ENCODE assay signal across 9 cellular contexts in the genomic region with DNA sequence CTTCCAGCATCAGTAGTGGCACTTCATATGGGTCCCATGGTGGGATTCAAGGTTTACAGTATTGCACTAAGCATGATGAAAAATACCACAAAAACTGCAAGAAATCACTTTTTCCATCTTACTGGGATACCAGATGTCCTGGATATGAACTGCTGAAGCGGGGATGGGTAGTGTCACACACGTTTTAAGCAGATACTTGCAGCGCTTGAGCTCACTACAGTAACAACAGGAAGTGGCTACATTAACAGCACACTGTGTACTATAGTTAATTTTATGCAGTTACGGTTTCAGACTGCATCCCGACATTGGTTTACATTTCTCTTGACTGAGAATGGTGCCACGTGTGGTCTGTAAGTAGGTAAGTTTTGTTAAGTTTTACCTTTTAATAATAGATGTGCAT. TPM values are rescaled to one million over a fixed set of nuclear protein-coding genes. Genes with fewer than 3 reads are reported as not detected.
A peak's percentile ranks its signal among the peaks of the same experiment; 100 is the strongest.
DNase-seq lines count a peak whose midpoint lies in the region; ATAC-seq, FAIRE-seq and TF ChIP-seq lines count a peak whose summit lies in the region.
"Had no signal": no experiment of that assay in that cellular context is flagged by ENCODE, and none has a peak within 500 bp of the region (broad histone marks: within the 10 kb centered on the region; RNA-seq: fewer than 3 reads in every experiment).

No MANE protein-coding gene starts in this region.

- POLR2A ChIA-PET in HepG2 (lab: Yijun Ruan, JAX), result interaction anchor here (2.4 kb wide), 1 partner anchor 11 kb away, joined by 19 read pairs; no protein-coding TSS in a partner anchor

- intact Hi-C loops in HepG2 (cut with micrococcal nuclease; ENCODE audit: unreplicated experiment), result no loop called here

- H3K79me2 ChIP-seq in MM.1S (ENCODE audit: low read length) (peaks cover 57% of the 10 kb centered on the region), HepG2 (ENCODE audit: insufficient read depth, low read length) (peaks cover 2% of the 10 kb centered on the region)

- TF ChIP-seq RAD21 in HepG2 (CRISPR knock-in tag; IDR thresholded peaks at IDR 0.05), result no peak

- H4K20me1 ChIP-seq in MM.1S (ENCODE audit: insufficient read depth, low read length) (no peaks in the 10 kb centered on the region), HepG2 (ENCODE audit: insufficient read depth, low read length) (0 out of 2 replicates have a peak, but pooled peaks cover 4% of the 10 kb centered on the region)

- H3K9me3 ChIP-seq in MM.1S (replicated peaks; ENCODE audit: insufficient read depth, low read length) (no peaks in the 10 kb centered on the region), HepG2 (ENCODE audit: low read length) (no peaks in the 10 kb centered on the region), SJCRH30 (replicated peaks) (no peaks in the 10 kb centered on the region)

- TF ChIP-seq EP300 in HepG2 (IDR thresholded peaks at IDR 0.05; ENCODE audit: low read depth in 2 of 2, low read length in 2 of 2), result no peak
- no peak for TF ChIP-seq EP300 in HepG2 (CRISPR knock-in tag; IDR thresholded peaks at IDR 0.05; ENCODE audit: borderline replicate concordance)

- 98% methylated on average over 6 of the region's 6 CpGs for WGBS in HepG2 (ENCODE audit: low lambda C conversion rate)

- H3K27ac ChIP-seq in MM.1S (ENCODE audit: low read length) (peak overlapping the region; percentile 96), HepG2 (ENCODE audit: extremely low read length, insufficient read depth, low read length) (no peak overlapping the region), SJCRH30 (no peak overlapping the region)
- H3K27ac ChIP-seq: VCaP had no signal

- H3K36me3 ChIP-seq in MM.1S (replicated peaks; ENCODE audit: insufficient read depth, low read length) (peaks cover 13% of the 10 kb centered on the region), HepG2 (replicated peaks in 1 of 2; ENCODE audit: control insufficient read depth in 1 of 2, insufficient read depth in 2 of 2, low read length in 2 of 2) (peaks cover 16 to 26% of the 10 kb centered on the region in 2 experiments), SJCRH30 (peaks cover 29% of the 10 kb centered on the region)

- in situ Hi-C loops in HepG2 (cut with HindIII; ENCODE audit: extremely low pct_ligation_motif_present, low pct_unique_long_range_greater_than_20kb), result no loop called here

- no TSS peak for BruUV-seq in HepG2 (replicated peaks; lab: Mats Ljungman, UMichigan)

- H3K27me3 ChIP-seq in MM.1S (replicated peaks; ENCODE audit: insufficient read depth, low read length) (no peaks in the 10 kb centered on the region), HepG2 (ENCODE audit: control insufficient read depth in 1 of 2, insufficient read depth in 2 of 2, low read length in 2 of 2) (no peaks in the 10 kb centered on the region), SJCRH30 (no peaks in the 10 kb centered on the region)

- H3K9me2 ChIP-seq in MM.1S (replicated peaks; ENCODE audit: insufficient read depth, low read length), result no peaks in the 10 kb centered on the region

- H3K4me1 ChIP-seq in MM.1S (ENCODE audit: low read length) (peaks cover 68% of the 10 kb centered on the region), HepG2 (ENCODE audit: insufficient read depth, low read length) (peaks cover 40% of the 10 kb centered on the region), SJCRH30 (peaks cover 12% of the 10 kb centered on the region)

- H3K9ac ChIP-seq in MM.1S (ENCODE audit: low read length) (peak overlapping the region; percentile 42; the same call in 1 of the 2 replicates), HepG2 (ENCODE audit: insufficient read depth, low read depth, low read length) (no peak overlapping the region)

- CTCF ChIA-PET in HepG2 (lab: Yijun Ruan, JAX; ENCODE audit: low intra/inter-chr PET ratio, low total read pairs), result no interaction called here

- DNase-seq in MM.1S (peak; percentile 87), HepG2 (ENCODE audit: low spot score) (no peak), NCI-H2196 (lab: John Stamatoyannopoulos, UW; ENCODE audit: unreplicated experiment) (no peak), frontal cortex (ENCODE audit: low spot score in 2 of 2) (no peak), SJCRH30 (no peak), cerebellum (ENCODE audit: low spot score) (no peak)

- peak overlapping the region; percentile 2; the same call in 1 of the 2 replicates for H3K4me3 ChIP-seq in MM.1S (ENCODE audit: low read length)
- no peak overlapping the region for H3K4me3 ChIP-seq in HepG2 (replicated peaks in 1 of 3; ENCODE audit: insufficient read depth in 1 of 3, low read depth in 2 of 3, low read length in 3 of 3)
- H3K4me3 ChIP-seq in SJCRH30, result no peak overlapping the region

- H3F3A ChIP-seq in MM.1S (ENCODE audit: insufficient read depth, low read length), result peaks cover 69% of the 10 kb centered on the region

- H3K4me2 ChIP-seq in MM.1S (ENCODE audit: low read depth, low read length) (peak overlapping the region; percentile 87), HepG2 (ENCODE audit: low read depth, low read length) (no peak overlapping the region)

- no peak overlapping the region for H2AFZ ChIP-seq in MM.1S (ENCODE audit: low read length)
- H2AFZ ChIP-seq in HepG2 (ENCODE audit: low read length), result no peak overlapping the region

- peak; percentile 29 for ATAC-seq in GM18499 (IDR thresholded peaks at IDR 0.05; ENCODE audit: insufficient read depth, unreplicated experiment)
- peak; percentile 28 for ATAC-seq in GM21619 (IDR thresholded peaks at IDR 0.05; ENCODE audit: unreplicated experiment)
- ATAC-seq in HepG2, result no peak

- FAIRE-seq in HepG2 (lab: Jason Lieb, UNC) (no peak), frontal cortex (lab: Jason Lieb, UNC) (no peak)

- no peak for TF ChIP-seq POLR2A in HepG2 (IDR thresholded peaks at IDR 0.05; ENCODE audit: insufficient read depth in 1 of 2, low read depth in 2 of 2, low read length in 2 of 2)

- TF ChIP-seq CTCF in MM.1S (IDR thresholded peaks at IDR 0.05; ENCODE audit: low read length), result no peak
- TF ChIP-seq CTCF in HepG2 (CRISPR knock-in tag; IDR thresholded peaks at IDR 0.05), result no peak

TF ChIP-seq in HepG2, 621 proteins besides CTCF, POLR2A, EP300 and RAD21 (continues in another document):
- peak; percentile 82 for TF ChIP-seq RBM22 (optimal IDR thresholded peaks at IDR 0.05; ENCODE audit: low read length)
- TF ChIP-seq ZNF839 (CRISPR knock-in tag; IDR thresholded peaks at IDR 0.05; ENCODE audit: borderline replicate concordance), result no peak
- TF ChIP-seq ELF3 (CRISPR knock-in tag; IDR thresholded peaks at IDR 0.05), result no peak

RNA-seq across cellular contexts. Expression of a gene that starts 3.5 kb away (rescaled TPM):
- 6.3 and 10.5 TPM in 2 replicates for total RNA-seq in HepG2 (2016; rRNA removed; fragmentation: Illumina TruSeq; extraction: Trizol)
- 2.6 and 5.4 TPM in 2 replicates for total RNA-seq in HepG2 (2016; cell fraction: cytosol; rRNA removed; fragmentation: Illumina TruSeq; extraction: Trizol; ENCODE audit: low read depth)
- total RNA-seq in HepG2 (2016; cell fraction: insoluble cytoplasmic fraction; rRNA removed; fragmentation: Illumina TruSeq; extraction: Trizol), result 6.8 and 9.8 TPM in 2 replicates
- 4.6 and 7.7 TPM in 2 replicates for total RNA-seq in HepG2 (2016; cell fraction: membrane; rRNA removed; fragmentation: Illumina TruSeq; extraction: Trizol)
- total RNA-seq in HepG2 (2016; cell fraction: nucleus; rRNA removed; fragmentation: Illumina TruSeq; extraction: Trizol), result 2.0 and 3.7 TPM in 2 replicates
- 31.5 and 50.8 TPM in 2 replicates for polyA plus RNA-seq in HepG2 (2011; rRNA removed)
- 31.2 and 32.1 TPM in 2 replicates for polyA plus RNA-seq in HepG2 (2011; cell fraction: cytosol; rRNA removed)
- 14.5 and 18.2 TPM in 2 replicates for polyA plus RNA-seq in HepG2 (2011; cell fraction: nucleus; rRNA removed)
- 11.6 and 19.0 TPM in 2 replicates for polyA plus RNA-seq in HepG2 (2012)
- 6.6 and 8.5 TPM in 2 replicates for polyA plus RNA-seq in HepG2 (2016; cell fraction: cytosol; fragmentation: Illumina TruSeq; extraction: Trizol; ENCODE audit: low read depth)
- polyA plus RNA-seq in HepG2 (2016; cell fraction: insoluble cytoplasmic fraction; fragmentation: Illumina TruSeq; extraction: Trizol; ENCODE audit: low read depth), result 9.0 and 9.8 TPM in 2 replicates
- 5.9 and 6.2 TPM in 2 replicates for polyA plus RNA-seq in HepG2 (2016; cell fraction: membrane; fragmentation: Illumina TruSeq; extraction: Trizol; ENCODE audit: low read depth)
- 5.4 and 6.8 TPM in 2 replicates for polyA plus RNA-seq in HepG2 (2016; cell fraction: nucleus; fragmentation: Illumina TruSeq; extraction: Trizol; ENCODE audit: insufficient read depth, low read depth)
- polyA minus RNA-seq in HepG2 (2011; rRNA and poly(A)+ RNA removed; ENCODE audit: low replicate concordance), result 3.8 and 11.4 TPM in 2 replicates
- polyA minus RNA-seq in HepG2 (2011; cell fraction: cytosol; rRNA and poly(A)+ RNA removed), result 5.5 and 6.9 TPM in 2 replicates
- 8.8 and 9.0 TPM in 2 replicates for polyA minus RNA-seq in HepG2 (2011; cell fraction: nucleus; rRNA and poly(A)+ RNA removed)
- total RNA-seq in frontal cortex, result not detected
- total RNA-seq in SJCRH30 (2014; rRNA removed; shearing (Covaris generic)), result 0.97 and 1.0 TPM in 2 replicates
- 0.18 TPM for total RNA-seq in cerebellum

RNA-seq across cellular contexts. Expression of a gene that starts 14.2 kb away (rescaled TPM):
- total RNA-seq in HepG2 (2016; rRNA removed; fragmentation: Illumina TruSeq; extraction: Trizol) (115 and 118 TPM in 2 replicates), frontal cortex (4.5 TPM), cerebellum (4.4 TPM)
- total RNA-seq in HepG2 (2016; cell fraction: cytosol; rRNA removed; fragmentation: Illumina TruSeq; extraction: Trizol; ENCODE audit: low read depth), result 24.6 and 27.1 TPM in 2 replicates
- 110 and 117 TPM in 2 replicates for total RNA-seq in HepG2 (2016; cell fraction: insoluble cytoplasmic fraction; rRNA removed; fragmentation: Illumina TruSeq; extraction: Trizol)
- 71.0 and 75.9 TPM in 2 replicates for total RNA-seq in HepG2 (2016; cell fraction: membrane; rRNA removed; fragmentation: Illumina TruSeq; extraction: Trizol)
- 82.3 and 94.1 TPM in 2 replicates for total RNA-seq in HepG2 (2016; cell fraction: nucleus; rRNA removed; fragmentation: Illumina TruSeq; extraction: Trizol)
- 51.3 and 55.2 TPM in 2 replicates for polyA plus RNA-seq in HepG2 (2011; rRNA removed)
- 39.7 and 48.8 TPM in 2 replicates for polyA plus RNA-seq in HepG2 (2011; cell fraction: cytosol; rRNA removed)
- 115 and 142 TPM in 2 replicates for polyA plus RNA-seq in HepG2 (2011; cell fraction: nucleus; rRNA removed)
- 26.8 and 40.4 TPM in 2 replicates for polyA plus RNA-seq in HepG2 (2012)
- polyA plus RNA-seq in HepG2 (2016; cell fraction: cytosol; fragmentation: Illumina TruSeq; extraction: Trizol; ENCODE audit: low read depth), result 11.0 and 11.5 TPM in 2 replicates
- polyA plus RNA-seq in HepG2 (2016; cell fraction: insoluble cytoplasmic fraction; fragmentation: Illumina TruSeq; extraction: Trizol; ENCODE audit: low read depth), result 70.1 and 79.0 TPM in 2 replicates
- polyA plus RNA-seq in HepG2 (2016; cell fraction: membrane; fragmentation: Illumina TruSeq; extraction: Trizol; ENCODE audit: low read depth), result 28.4 and 28.6 TPM in 2 replicates
- polyA plus RNA-seq in HepG2 (2016; cell fraction: nucleus; fragmentation: Illumina TruSeq; extraction: Trizol; ENCODE audit: insufficient read depth, low read depth), result 90.9 and 95.3 TPM in 2 replicates
- 70.6 and 173 TPM in 2 replicates for polyA minus RNA-seq in HepG2 (2011; rRNA and poly(A)+ RNA removed; ENCODE audit: low replicate concordance)
- 44.6 and 50.4 TPM in 2 replicates for polyA minus RNA-seq in HepG2 (2011; cell fraction: cytosol; rRNA and poly(A)+ RNA removed)
- 117 and 130 TPM in 2 replicates for polyA minus RNA-seq in HepG2 (2011; cell fraction: nucleus; rRNA and poly(A)+ RNA removed)
- total RNA-seq in SJCRH30 (2014; rRNA removed; shearing (Covaris generic)), result 71.1 and 76.5 TPM in 2 replicates
